8 cellular contexts compared by ENCODE assay signal in the genomic region with DNA sequence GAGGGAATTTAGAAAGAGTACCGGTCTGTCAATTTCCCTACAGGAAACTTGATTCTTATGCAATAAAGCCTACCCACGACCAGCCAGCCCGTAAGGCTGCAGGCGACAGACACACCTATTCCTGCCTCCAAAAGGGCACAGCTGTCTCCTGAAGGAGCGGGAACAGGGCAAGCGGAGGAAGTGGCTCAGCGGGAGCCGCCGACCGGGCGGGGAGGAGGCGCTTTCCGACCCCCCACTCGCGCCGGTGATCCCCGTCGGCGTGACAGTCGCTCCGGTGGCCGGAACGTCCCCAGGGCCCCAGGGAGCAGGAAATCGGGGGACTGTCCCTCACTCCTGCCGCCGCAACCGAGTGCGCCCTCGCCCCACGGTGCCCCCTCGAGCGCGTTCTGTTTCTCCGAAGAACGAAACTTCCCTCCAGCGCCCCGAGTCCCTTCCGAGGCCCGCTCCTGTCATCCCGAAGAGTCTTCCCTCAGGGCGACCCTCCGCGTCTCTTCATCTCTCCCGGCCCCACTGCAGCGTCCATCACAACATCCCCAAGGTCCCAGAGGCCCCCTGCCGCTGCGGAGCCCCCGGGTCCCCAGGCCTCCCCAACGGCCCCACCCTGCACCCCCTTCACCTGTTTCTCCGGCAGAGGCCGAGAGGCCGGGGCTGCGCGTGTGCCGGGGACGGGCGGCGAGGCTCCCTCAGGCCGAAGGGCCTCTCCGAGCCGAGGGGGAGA. TPM values are rescaled to one million over a fixed set of nuclear protein-coding genes. Genes with fewer than 3 reads are reported as not detected.
A peak's percentile ranks its signal among the peaks of the same experiment; 100 is the strongest.
DNase-seq lines count a peak whose midpoint lies in the region; ATAC-seq, FAIRE-seq and TF ChIP-seq lines count a peak whose summit lies in the region.

No MANE protein-coding gene starts in this region.

- intact Hi-C loops in GM12878 (cut with micrococcal nuclease; ENCODE audit: unreplicated experiment) = loop anchor here (5.0 kb wide), 2 partner anchors 51 to 66 kb away; no protein-coding TSS in a partner anchor

- peak overlapping the region; percentile 94 for H3K9ac ChIP-seq in GM12878 (ENCODE audit: control insufficient read depth, insufficient read depth, low read length)
- H3K9ac ChIP-seq in smooth muscle cell (ENCODE audit: low read depth) = peak overlapping the region; percentile 97

- H3F3A ChIP-seq in smooth muscle cell (ENCODE audit: low read depth) = peaks cover 3% of the 10 kb centered on the region

- H3K4me2 ChIP-seq in GM12878 (ENCODE audit: control insufficient read depth, insufficient read depth) = peak overlapping the region; percentile 64
- peak overlapping the region; percentile 94 for H3K4me2 ChIP-seq in smooth muscle cell

- H3K27ac ChIP-seq in GM12878 (ENCODE audit: control insufficient read depth, insufficient read depth) (peak overlapping the region; percentile 95), smooth muscle cell (ENCODE audit: low read depth) (peak overlapping the region; percentile 95)

- CTCF ChIA-PET in GM12878 (lab: Yijun Ruan, JAX) = interaction anchor here (0.7 to 7.0 kb wide), 16 partner anchors 8 to 190 kb away, joined by 3 to 52 read pairs (median 6); partner anchors contain the start of genes NAGLU and PSMC3IP

- H3K27me3 ChIP-seq in GM12878 (replicated peaks in 1 of 2; ENCODE audit: control insufficient read depth in 2 of 2, insufficient read depth in 2 of 2, low read length in 1 of 2) (no peaks in the 10 kb centered on the region), smooth muscle cell (ENCODE audit: low read depth) (no peaks in the 10 kb centered on the region)

- H2AFZ ChIP-seq in GM12878 (ENCODE audit: control insufficient read depth, low read depth, low read length) (peak overlapping the region; percentile 75), smooth muscle cell (ENCODE audit: low read depth) (no peak overlapping the region)

- 1% methylated on average over 43 of the region's 61 CpGs for WGBS in GM12878 (ENCODE audit: insufficient coverage, insufficient replicate concordance, low lambda C conversion rate, missing lambda C conversion rate)
- 1% methylated on average over 47 of the region's 61 CpGs for WGBS in smooth muscle cell (ENCODE audit: low lambda C conversion rate)

- peak overlapping the region; percentile 91 for H3K4me3 ChIP-seq in GM12878
- H3K4me3 ChIP-seq in smooth muscle cell = peak overlapping the region; percentile 97

- no peak for FAIRE-seq in GM12878 (lab: Jason Lieb, UNC)

- in situ Hi-C loops in GM12878 (cut with MboI) = no loop called here

- H3K9me3 ChIP-seq in GM12878 (replicated peaks; ENCODE audit: control insufficient read depth, insufficient read depth, low read length) = no peaks in the 10 kb centered on the region
- no peaks in the 10 kb centered on the region for H3K9me3 ChIP-seq in smooth muscle cell (replicated peaks; ENCODE audit: low read depth)

- no peaks in the 10 kb centered on the region for H4K20me1 ChIP-seq in GM12878 (ENCODE audit: control insufficient read depth, insufficient read depth)
- H4K20me1 ChIP-seq in smooth muscle cell (ENCODE audit: low read depth) = peaks cover 53% of the 10 kb centered on the region

- H3K36me3 ChIP-seq in GM12878 (ENCODE audit: control insufficient read depth in 2 of 2, insufficient read depth in 2 of 2, low read length in 1 of 2) = no peaks in the 10 kb centered on the region
- no peaks in the 10 kb centered on the region for H3K36me3 ChIP-seq in smooth muscle cell (ENCODE audit: low read depth)

- peak; percentile 11 for ATAC-seq in GM18502 (IDR thresholded peaks at IDR 0.05; ENCODE audit: poor library complexity, unreplicated experiment)
- ATAC-seq in HG03378 (IDR thresholded peaks at IDR 0.05; ENCODE audit: unreplicated experiment) = peak; percentile 4
- ATAC-seq in GM12878 = peak; percentile 6
- no peak for ATAC-seq in HG02798 (IDR thresholded peaks at IDR 0.05; ENCODE audit: poor library complexity, unreplicated experiment)

- TF ChIP-seq CTCF in GM12878 (IDR thresholded peaks at IDR 0.05 in 2 of 3, conservative IDR thresholded peaks at IDR 0.05 in 1 of 3; ENCODE audit: control insufficient read depth in 2 of 3, extremely low read depth in 1 of 3, insufficient read depth in 1 of 3, low read depth in 3 of 3, low read length in 3 of 3) (no peak), smooth muscle cell (IDR thresholded peaks at IDR 0.05; ENCODE audit: borderline replicate concordance, insufficient read depth, poor library complexity, severe bottlenecking) (no peak)

- POLR2A ChIA-PET in GM12878 (lab: Charles Lee) = interaction anchor here (0.6 to 3.6 kb wide), 21 partner anchors 9 to 700 kb away, joined by 3 to 29 read pairs (median 6); partner anchors contain the start of genes DHX58 and STAT5A

- DNase-seq in RPMI8226 (peak; percentile 33), GM12878 (ENCODE audit: low read depth, low spot score) (no peak), iPS-NIHi11 (ENCODE audit: low spot score) (peak; percentile 75), smooth muscle cell (lab: John Stamatoyannopoulos, UW; ENCODE audit: unreplicated experiment) (no peak), superior temporal gyrus (ENCODE audit: extremely low spot score) (no peak)

- no peak for TF ChIP-seq RAD21 in GM12878 (IDR thresholded peaks at IDR 0.05; ENCODE audit: insufficient read depth, low read depth, low read length)

- RAD21 ChIA-PET in GM12878 (lab: Charles Lee; ENCODE audit: unreplicated experiment) = interaction anchor here (0.7 to 3.4 kb wide), 18 partner anchors 9 to 267 kb away, joined by 3 to 23 read pairs (median 4); partner anchors contain the start of gene KAT2A

- peaks cover 12% of the 10 kb centered on the region for H3K4me1 ChIP-seq in GM12878 (ENCODE audit: control insufficient read depth, insufficient read depth, low read length)
- peaks cover 22% of the 10 kb centered on the region for H3K4me1 ChIP-seq in smooth muscle cell (ENCODE audit: low read depth)

- no peak for TF ChIP-seq POLR2A in GM12878 (IDR thresholded peaks at IDR 0.05; ENCODE audit: low read depth, low read length)

- SMC1A ChIA-PET in GM12878 (lab: Charles Lee; ENCODE audit: uncharacterized antibody, unreplicated experiment) = interaction anchor here (0.6 to 22.3 kb wide), 17 partner anchors 9 to 362 kb away, joined by 3 to 528 read pairs (median 7); no protein-coding TSS in a partner anchor

- no TSS peak for BruUV-seq in GM12878 (replicated peaks; lab: Mats Ljungman, UMichigan)

- H3K79me2 ChIP-seq in GM12878 (ENCODE audit: control insufficient read depth, insufficient read depth, low read length) (peaks cover 50% of the 10 kb centered on the region), smooth muscle cell (ENCODE audit: low read depth) (peaks cover 53% of the 10 kb centered on the region)

- TF ChIP-seq EP300 in GM12878 (IDR thresholded peaks at IDR 0.05; ENCODE audit: borderline replicate concordance in 1 of 2, control insufficient read depth in 1 of 2, low read depth in 2 of 2, low read length in 2 of 2) = no peak

RNA-seq across cellular contexts. Expression of gene STAT3, which starts 0.4 kb away (rescaled TPM):
- 148 and 163 TPM in 2 replicates for total RNA-seq in GM12878 (2013; cell fraction: nucleolus; rRNA removed)
- total RNA-seq in GM12878 (2014; rRNA removed) (54.0 and 59.3 TPM in 2 replicates), GM12878 (2014; rRNA removed; fragmentation: Illumina TruSeq; extraction: Trizol) (51.3 and 54.5 TPM in 2 replicates), GM12878 (2021) (82.6 and 86.2 TPM in 2 replicates), smooth muscle cell (85.6 and 97.7 TPM in 2 replicates)
- 58.9 TPM for polyA plus RNA-seq in GM12878 (2011; ENCODE audit: low read depth)
- polyA plus RNA-seq in GM12878 (2011; rRNA removed) (63.6 and 74.7 TPM in 2 replicates), GM12878 (2014; fragmentation: Illumina TruSeq; extraction: Trizol) (57.3 and 59.8 TPM in 2 replicates), GM12878 (2014; fragmentation: Nextera tagmentation; extraction: Ambion mirVana) (10 to 100 TPM; 18.4 to 18.9 TPM), GM12878 (2014; rRNA removed) (55.0 and 62.0 TPM in 2 replicates), GM12878 (2016; fragmentation: Nextera tagmentation; extraction: Ambion mirVana) (10 to 100 TPM; 91.1 to 96.4 TPM), smooth muscle cell (87.7 and 112 TPM in 2 replicates)
- 75.5 and 84.3 TPM in 2 replicates for polyA plus RNA-seq in GM12878 (2011; cell fraction: cytosol; rRNA removed)
- polyA plus RNA-seq in GM12878 (2011; cell fraction: nucleus; rRNA removed) = 78.8 and 87.2 TPM in 2 replicates
- polyA plus RNA-seq in GM12878 (2012) = 79.3 and 107 TPM in 2 replicates
- 99.8 and 120 TPM in 2 replicates for polyA minus RNA-seq in GM12878 (2011; rRNA and poly(A)+ RNA removed)
- 42.0 and 49.0 TPM in 2 replicates for polyA minus RNA-seq in GM12878 (2011; cell fraction: cytosol; rRNA and poly(A)+ RNA removed)
- 42.8 and 58.9 TPM in 2 replicates for polyA minus RNA-seq in GM12878 (2011; cell fraction: nucleus; rRNA and poly(A)+ RNA removed)

RNA-seq across cellular contexts. Expression of gene CAVIN1, which starts 35.2 kb away (rescaled TPM):
- total RNA-seq in GM12878 (2013; cell fraction: nucleolus; rRNA removed) = 0.15 TPM in 1 of 2 replicates, not detected in the other
- total RNA-seq in GM12878 (2014; rRNA removed) = 0.27 and 0.40 TPM in 2 replicates
- total RNA-seq in GM12878 (2014; rRNA removed; fragmentation: Illumina TruSeq; extraction: Trizol) = 0.18 and 0.40 TPM in 2 replicates
- total RNA-seq in GM12878 (2021) = 0.93 and 1.1 TPM in 2 replicates
- 0.72 TPM for polyA plus RNA-seq in GM12878 (2011; ENCODE audit: low read depth)
- 0.04 and 0.07 TPM in 2 replicates for polyA plus RNA-seq in GM12878 (2011; rRNA removed)
- 0.01 and 0.05 TPM in 2 replicates for polyA plus RNA-seq in GM12878 (2011; cell fraction: cytosol; rRNA removed)
- polyA plus RNA-seq in GM12878 (2011; cell fraction: nucleus; rRNA removed) = not detected in 2 replicates
- 1.5 and 2.4 TPM in 2 replicates for polyA plus RNA-seq in GM12878 (2012)
- 0.22 and 0.34 TPM in 2 replicates for polyA plus RNA-seq in GM12878 (2014; fragmentation: Illumina TruSeq; extraction: Trizol)
- polyA plus RNA-seq in GM12878 (2014; fragmentation: Nextera tagmentation; extraction: Ambion mirVana) = under 1 TPM; 0.03 to 0.05 TPM
- 0.39 and 0.67 TPM in 2 replicates for polyA plus RNA-seq in GM12878 (2014; rRNA removed)
- polyA plus RNA-seq in GM12878 (2016; fragmentation: Nextera tagmentation; extraction: Ambion mirVana) = under 1 TPM; 0.30 to 0.40 TPM
- not detected in 2 replicates for polyA minus RNA-seq in GM12878 (2011; rRNA and poly(A)+ RNA removed)
- 0.53 and 1.7 TPM in 2 replicates for polyA minus RNA-seq in GM12878 (2011; cell fraction: cytosol; rRNA and poly(A)+ RNA removed)
- polyA minus RNA-seq in GM12878 (2011; cell fraction: nucleus; rRNA and poly(A)+ RNA removed) = 0.29 TPM in 1 of 2 replicates, not detected in the other
- 116 and 117 TPM in 2 replicates for total RNA-seq in smooth muscle cell
- polyA plus RNA-seq in smooth muscle cell = 237 and 255 TPM in 2 replicates

Comparison
In these comparisons a context has a peak if more than half of its experiments do, and no peak if none do; other contexts are left out.
1. DNase-seq: peak in RPMI8226 (single experiment) and iPS-NIHi11 (single experiment); none in GM12878 (single experiment), smooth muscle cell (single experiment) and superior temporal gyrus (single experiment).
2. RNA of gene CAVIN1, which starts 35.2 kb away (total RNA-seq): 116 to 117 TPM in smooth muscle cell; 0.15 to 1.1 TPM in GM12878; every median in the first group is over 10 times any median in the second.